18 cellular contexts compared by ENCODE assay signal in the genomic region with DNA sequence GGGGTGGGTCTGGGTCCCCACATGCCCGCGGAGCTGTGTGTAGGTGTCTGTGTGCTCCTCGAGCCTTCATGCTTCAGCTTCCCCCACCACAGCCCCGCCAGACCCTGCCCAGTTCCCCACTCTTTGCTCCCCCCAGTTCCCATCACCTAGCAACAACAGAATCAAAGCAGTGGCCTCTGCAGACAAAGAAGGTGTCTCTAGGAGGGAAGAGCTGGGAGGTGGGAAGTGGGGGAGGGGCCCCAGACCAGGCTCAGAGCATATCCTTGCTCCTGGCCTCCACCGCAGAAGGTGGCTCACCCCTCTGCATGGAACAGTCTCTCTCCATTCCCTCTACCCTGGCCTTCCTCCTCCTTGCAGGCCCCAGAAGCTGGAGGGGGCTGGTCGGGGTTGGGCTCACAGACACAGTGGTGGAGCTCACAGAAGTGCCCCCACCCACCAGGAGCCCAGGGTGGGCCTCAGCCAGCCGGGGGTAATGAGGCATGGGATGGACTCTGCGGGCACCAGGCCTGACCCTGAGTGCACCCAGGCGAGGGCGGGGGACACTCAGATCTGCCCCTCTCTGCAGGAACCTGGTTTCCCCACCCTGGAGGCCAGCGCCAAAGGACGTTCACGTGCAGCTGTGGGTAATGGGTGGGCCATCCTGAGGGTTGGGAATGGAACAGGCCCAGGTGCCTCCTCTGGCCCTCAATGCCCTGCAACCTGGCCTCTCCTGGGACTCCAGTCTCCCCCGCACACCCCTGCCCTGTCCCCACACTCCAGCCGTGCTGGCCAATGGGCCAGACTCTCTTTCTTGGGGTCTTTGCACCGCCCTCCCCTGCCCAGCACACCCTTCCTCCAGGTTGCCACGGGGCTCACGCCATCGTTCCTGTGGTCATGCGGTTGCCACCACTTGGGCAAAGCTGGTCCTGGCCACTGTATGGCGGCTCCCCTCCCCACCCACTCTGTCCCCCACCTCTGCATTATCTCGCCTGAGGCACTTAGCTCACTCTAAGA. TPM values are rescaled to one million over a fixed set of nuclear protein-coding genes. Genes with fewer than 3 reads are reported as not detected.
A peak's percentile ranks its signal among the peaks of the same experiment; 100 is the strongest.
DNase-seq lines count a peak whose midpoint lies in the region; ATAC-seq, FAIRE-seq and TF ChIP-seq lines count a peak whose summit lies in the region.
"Had no signal": no experiment of that assay in that cellular context is flagged by ENCODE, and none has a peak within 500 bp of the region (broad histone marks: within the 10 kb centered on the region; RNA-seq: fewer than 3 reads in every experiment).

No MANE protein-coding gene starts in this region.

- peaks cover 27% of the 10 kb centered on the region for H3K27me3 Mint-ChIP-seq in nephron (ENCODE audit: low read depth)

- no peaks in the 10 kb centered on the region for H3K36me3 Mint-ChIP-seq in nephron (ENCODE audit: low read depth)

- H3K27ac ChIP-seq in Peyer's patch (no peak overlapping the region), RWPE1 (no peak overlapping the region)
- H3K27ac ChIP-seq: body of pancreas, C4-2B, hepatocyte had no signal

- no peaks in the 10 kb centered on the region for H3K27me3 ChIP-seq in Peyer's patch
- H3K27me3 ChIP-seq: body of pancreas, hepatocyte had no signal

- no peaks in the 10 kb centered on the region for H3K4me1 ChIP-seq in Peyer's patch

- H3K9me3 Mint-ChIP-seq in nephron: no peaks in the 10 kb centered on the region
- H3K9me3 Mint-ChIP-seq: activated naive CD4-positive, alpha-beta T cell treated with anti-CD3 and anti-CD28 coated beads for 36 hours; HFFc6 had no signal

- CTCF ChIA-PET in RWPE1 (lab: Yijun Ruan, JAX): interaction anchor here (0.6 to 0.7 kb wide), 3 partner anchors 869 to 1523 kb away, joined by 3 to 7 read pairs (median 3); no protein-coding TSS in a partner anchor

- H3K4me1 Mint-ChIP-seq in nephron: peaks cover 11% of the 10 kb centered on the region

- no peaks in the 10 kb centered on the region for H3K36me3 ChIP-seq in Peyer's patch

- TF ChIP-seq CTCF in Peyer's patch (IDR thresholded peaks at IDR 0.05): no peak
- TF ChIP-seq CTCF in nephron (IDR thresholded peaks at IDR 0.05; ENCODE audit: unreplicated experiment in 3 of 3): no peak
- TF ChIP-seq CTCF in RWPE1 (conservative IDR thresholded peaks at IDR 0.05; ENCODE audit: low read depth): no peak

- H3K27ac Mint-ChIP-seq in nephron: peak overlapping the region; percentile 9 to 31 (median 24)
- H3K27ac Mint-ChIP-seq: activated naive CD4-positive, alpha-beta T cell treated with anti-CD3 and anti-CD28 coated beads for 36 hours; HFFc6 had no signal

- H3K4me3 Mint-ChIP-seq in nephron: no peak overlapping the region
- H3K4me3 Mint-ChIP-seq: activated naive CD4-positive, alpha-beta T cell treated with anti-CD3 and anti-CD28 coated beads for 36 hours; HFFc6 had no signal

- POLR2A ChIA-PET in RWPE1 (lab: Yijun Ruan, JAX; ENCODE audit: low non-redundant PET): no interaction called here

- no peak for FAIRE-seq in HTR-8/SVneo (lab: Jason Lieb, UNC)
- FAIRE-seq: G401.6, GM12892 had no signal

- no peaks in the 10 kb centered on the region for H3K9me3 ChIP-seq in Peyer's patch
- H3K9me3 ChIP-seq: body of pancreas had no signal

- peak overlapping the region; percentile 13; the same call in 1 of the 2 replicates for H3K4me3 ChIP-seq in Jurkat, Clone E6-1 (ENCODE audit: low read length)
- H3K4me3 ChIP-seq in Peyer's patch: no peak overlapping the region
- H3K4me3 ChIP-seq: body of pancreas, hepatocyte had no signal

- DNase-seq in DMS79 (lab: John Stamatoyannopoulos, UW) (peak; percentile 25), Peyer's patch (peak in 2 of 3 donors; percentile 39 to 41), RWPE1 (ENCODE audit: low spot score) (no peak), HTR-8/SVneo (ENCODE audit: insufficient read length, low spot score) (no peak)
- DNase-seq in Jurkat, Clone E6-1 (ENCODE audit: low read depth, low spot score): peak; percentile 22
- no peak for DNase-seq in effector CD4-positive, alpha-beta T cell
- DNase-seq: activated naive CD4-positive, alpha-beta T cell treated with anti-CD3 and anti-CD28 coated beads for 36 hours; HFFc6; NCI-H524 had no signal

- no peak for TF ChIP-seq POLR2A in Peyer's patch (IDR thresholded peaks at IDR 0.05)

- ATAC-seq in GM19328 (IDR thresholded peaks at IDR 0.05; ENCODE audit: unreplicated experiment): no peak
- ATAC-seq: activated CD4-positive, CD25-positive, alpha-beta regulatory T cell treated with anti-CD3 and anti-CD28 coated beads, Interleukin-2, amount 50 U/mL, for 24 hours; body of pancreas; left lobe of liver had no signal

RNA-seq across cellular contexts. Expression of gene TPRA1, which starts 53.4 kb away (rescaled TPM):
- polyA plus RNA-seq in Jurkat, Clone E6-1 (2012; ENCODE audit: insufficient read depth, insufficient read length): 35.2 TPM
- total RNA-seq in Peyer's patch: 10 to 100 TPM; 28.1 to 47.3 (median 34.1) TPM

Comparison
In these comparisons a context has a peak if more than half of its experiments do, and no peak if none do; other contexts are left out.
1. DNase-seq: peak in DMS79 (single experiment), Jurkat, Clone E6-1 (single experiment) and Peyer's patch (2 of 3); none in effector CD4-positive, alpha-beta T cell (single experiment), RWPE1 (single experiment) and HTR-8/SVneo (single experiment).